3 cellular contexts compared by ENCODE assay signal in the genomic region with DNA sequence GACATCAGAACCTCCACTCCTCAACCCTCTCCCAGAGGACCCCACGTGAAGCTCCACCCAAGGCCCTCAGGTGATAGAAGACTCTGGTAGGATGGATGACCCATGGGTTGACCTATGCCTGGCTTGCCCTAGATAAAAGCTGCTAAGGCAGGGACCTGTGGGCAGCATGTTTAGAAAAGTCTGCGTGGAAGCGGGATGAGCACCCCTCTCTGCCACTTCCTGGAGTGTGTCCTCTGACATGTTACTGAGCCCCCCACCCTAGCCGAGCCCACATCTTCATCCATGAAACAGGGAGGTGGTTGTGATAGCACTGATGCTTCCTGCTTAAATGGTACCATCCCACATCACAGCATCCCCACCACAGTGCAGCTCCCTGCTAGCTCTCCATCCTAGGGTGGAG.
"Had no signal": no experiment of that assay in that cellular context is flagged by ENCODE, and none has a peak within 500 bp of the region (broad histone marks: within the 10 kb centered on the region; RNA-seq: fewer than 3 reads in every experiment).

No MANE protein-coding gene starts in this region.

- H3K4me3 ChIP-seq: GM12878 had no signal

- DNase-seq: GDM1, GF-D8 had no signal

- ATAC-seq: GM12878 had no signal
